Comparison of ENCODE assay signal across 8 cellular contexts in the genomic region with DNA sequence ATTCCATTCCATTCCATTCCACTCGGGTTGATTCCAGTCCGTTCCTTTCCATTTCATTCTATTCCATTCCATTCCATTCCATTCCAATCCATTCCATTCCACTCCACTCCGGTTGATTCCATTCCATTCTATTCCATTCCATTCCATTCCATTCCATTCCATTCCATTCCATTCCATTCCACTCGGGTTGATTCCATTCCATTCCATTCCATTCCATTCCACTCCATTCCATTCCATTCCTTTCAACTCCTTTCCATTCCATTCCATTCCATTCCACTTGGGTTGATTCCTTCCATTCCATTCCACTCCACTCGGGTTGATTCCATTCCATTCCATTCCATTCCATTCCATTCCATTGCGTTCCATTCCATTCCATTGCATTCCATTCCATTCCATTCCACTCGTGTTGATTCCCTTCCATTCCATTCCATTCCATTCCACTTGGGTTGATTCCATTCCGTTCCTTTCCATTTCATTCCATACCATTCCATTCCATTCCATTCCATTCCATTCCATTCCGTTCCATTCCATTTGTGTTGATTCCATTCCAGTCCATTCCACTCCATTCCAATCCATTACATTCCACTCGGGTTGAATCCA.
A peak's percentile ranks its signal among the peaks of the same experiment; 100 is the strongest.
DNase-seq lines count a peak whose midpoint lies in the region; ATAC-seq and TF ChIP-seq lines count a peak whose summit lies in the region.
"Not testable (repeated sequence)": the region's sequence is repeated elsewhere in the genome, so short reads cannot be mapped to it uniquely, and the experiment has no call there.

No MANE protein-coding gene starts in this region.

- not testable (repeated sequence) for H4K20me1 ChIP-seq in GM23338 (replicated peaks; ENCODE audit: insufficient read depth)

- peaks cover 92% of the 10 kb centered on the region for H3K36me3 Mint-ChIP-seq in GM23338 (ENCODE audit: low read depth)
- H3K36me3 Mint-ChIP-seq in activated naive CD8-positive, alpha-beta T cell treated with anti-CD3 and anti-CD28 coated beads, Interleukin-2, amount 10 ng/mL, durations not matched to agents 7 days and 5 days = peaks cover 63% of the 10 kb centered on the region

- H3K36me3 ChIP-seq in GM23338 (ENCODE audit: insufficient read depth); left lung: not testable (repeated sequence)

- H3K27ac Mint-ChIP-seq in GM23338; activated naive CD8-positive, alpha-beta T cell treated with anti-CD3 and anti-CD28 coated beads, Interleukin-2, amount 10 ng/mL, durations not matched to agents 7 days and 5 days; stimulated activated naive CD8-positive, alpha-beta T cell treated with anti-CD3 and anti-CD28 coated beads, Interleukin-15, amount 100 ng/mL, for 72 hours: not testable (repeated sequence)

- not testable (repeated sequence) for H3K4me3 Mint-ChIP-seq in GM23338; activated naive CD8-positive, alpha-beta T cell treated with anti-CD3 and anti-CD28 coated beads, Interleukin-2, amount 10 ng/mL, durations not matched to agents 7 days and 5 days; stimulated activated naive CD8-positive, alpha-beta T cell treated with anti-CD3 and anti-CD28 coated beads, Interleukin-15, amount 100 ng/mL, for 72 hours

- H3K27me3 ChIP-seq in GM23338 (ENCODE audit: insufficient read depth); left lung: not testable (repeated sequence)

- peaks cover 96% of the 10 kb centered on the region for H3K9me3 Mint-ChIP-seq in GM23338
- peaks cover 65% of the 10 kb centered on the region for H3K9me3 Mint-ChIP-seq in activated naive CD8-positive, alpha-beta T cell treated with anti-CD3 and anti-CD28 coated beads, Interleukin-2, amount 10 ng/mL, durations not matched to agents 7 days and 5 days
- H3K9me3 Mint-ChIP-seq in stimulated activated naive CD8-positive, alpha-beta T cell treated with anti-CD3 and anti-CD28 coated beads, Interleukin-15, amount 100 ng/mL, for 72 hours = peaks cover 76 to 92% of the 10 kb centered on the region in 2 donors

- DNase-seq in GM23338 (ENCODE audit: low spot score); activated naive CD8-positive, alpha-beta T cell treated with anti-CD3 and anti-CD28 coated beads, Interleukin-2, amount 10 ng/mL, durations not matched to agents 7 days and 5 days; left lung; stimulated activated naive CD8-positive, alpha-beta T cell treated with anti-CD3 and anti-CD28 coated beads, Interleukin-15, amount 100 ng/mL, for 72 hours: not testable (repeated sequence)

- H3K4me1 Mint-ChIP-seq in GM23338; activated naive CD8-positive, alpha-beta T cell treated with anti-CD3 and anti-CD28 coated beads, Interleukin-2, amount 10 ng/mL, durations not matched to agents 7 days and 5 days; stimulated activated naive CD8-positive, alpha-beta T cell treated with anti-CD3 and anti-CD28 coated beads, Interleukin-15, amount 100 ng/mL, for 72 hours: not testable (repeated sequence)

- H3K9me3 ChIP-seq in left lung = peaks cover 0 to 91% of the 10 kb centered on the region in 2 donors

- POLR2A ChIA-PET in activated naive CD8-positive, alpha-beta T cell treated with anti-CD3 and anti-CD28 coated beads, Interleukin-2, amount 10 ng/mL, durations not matched to agents 7 days and 5 days (lab: Charles Lee) = not testable (repeated sequence)

- not testable (repeated sequence) for H3K79me2 ChIP-seq in GM23338 (replicated peaks; ENCODE audit: insufficient read depth)

- not testable (repeated sequence) for H3K4me2 ChIP-seq in GM23338

- H3K9me2 ChIP-seq in GM23338 (ENCODE audit: insufficient read depth) = not testable (repeated sequence)

- H3K27me3 Mint-ChIP-seq in GM23338 (ENCODE audit: insufficient read depth, low read depth, poor library complexity) = peaks cover 65% of the 10 kb centered on the region
- H3K27me3 Mint-ChIP-seq in activated naive CD8-positive, alpha-beta T cell treated with anti-CD3 and anti-CD28 coated beads, Interleukin-2, amount 10 ng/mL, durations not matched to agents 7 days and 5 days; stimulated activated naive CD8-positive, alpha-beta T cell treated with anti-CD3 and anti-CD28 coated beads, Interleukin-15, amount 100 ng/mL, for 72 hours: not testable (repeated sequence)

- not testable (repeated sequence) for H3K4me1 ChIP-seq in GM23338 (ENCODE audit: insufficient read depth); left lung

- peak; percentile 21 for ATAC-seq in GM18508 (IDR thresholded peaks at IDR 0.05; ENCODE audit: insufficient read depth, unreplicated experiment)
- peak; percentile 40 for ATAC-seq in GM19452 (IDR thresholded peaks at IDR 0.05; ENCODE audit: unreplicated experiment)
- ATAC-seq in GM23338 = peak; percentile 46; the same call in 2 of the 3 replicates
- ATAC-seq in HG03039 (IDR thresholded peaks at IDR 0.05; ENCODE audit: unreplicated experiment) = peak; percentile 36
- ATAC-seq in HG03565 (IDR thresholded peaks at IDR 0.05; ENCODE audit: unreplicated experiment) = peak; percentile 26
- ATAC-seq in activated naive CD8-positive, alpha-beta T cell treated with anti-CD3 and anti-CD28 coated beads, Interleukin-2, amount 10 ng/mL, durations not matched to agents 7 days and 5 days (ENCODE audit: low read depth) = peak; percentile 24
- peak; percentile 59 for ATAC-seq in left lung
- ATAC-seq in stimulated activated naive CD8-positive, alpha-beta T cell treated with anti-CD3 and anti-CD28 coated beads, Interleukin-15, amount 100 ng/mL, for 72 hours = peak; percentile 18

- H3F3A ChIP-seq in GM23338 (replicated peaks; ENCODE audit: low read depth) = peaks cover 30% of the 10 kb centered on the region

- not testable (repeated sequence) for TF ChIP-seq CTCF in GM23338 (conservative IDR thresholded peaks at IDR 0.05; ENCODE audit: low read depth in 2 of 2); left lung (IDR thresholded peaks at IDR 0.05)

- H3K27ac ChIP-seq in GM23338 (ENCODE audit: low read depth); left lung: not testable (repeated sequence)

- intact Hi-C loops in left lung (cut with DNase I) = not testable (repeated sequence)

- H2AFZ ChIP-seq in GM23338 = not testable (repeated sequence)

- peak overlapping the region; percentile 38; the same call in 1 of the 2 replicates for H3K4me3 ChIP-seq in GM23338
- not testable (repeated sequence) for H3K4me3 ChIP-seq in left lung
